In the genomic region with DNA sequence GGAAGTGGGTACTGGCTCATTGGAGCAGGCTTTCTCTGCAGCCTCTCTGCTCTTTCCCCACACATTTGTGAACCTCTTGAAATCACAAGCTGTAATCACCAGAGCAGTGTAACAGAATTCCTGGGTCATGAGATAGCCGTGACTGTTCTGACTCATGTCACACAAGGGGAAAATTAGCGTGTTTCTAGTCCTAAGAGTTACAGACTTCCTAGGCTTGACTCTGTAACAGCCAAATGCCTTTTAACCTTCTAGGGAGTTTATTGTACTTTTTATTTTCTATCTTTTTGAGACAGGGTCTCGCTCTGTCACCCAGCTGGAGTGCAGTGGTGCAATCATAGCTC, we compare ENCODE assay signal across 7 cellular contexts. TPM values are rescaled to one million over a fixed set of nuclear protein-coding genes. Genes with fewer than 3 reads are reported as not detected.
DNase-seq lines count a peak whose midpoint lies in the region; ATAC-seq and TF ChIP-seq lines count a peak whose summit lies in the region.

No MANE protein-coding gene starts in this region.

- DNase-seq in H4 (ENCODE audit: low spot score) (peak; percentile 70), SJSA1 (ENCODE audit: low read depth in 1 of 2, low spot score in 2 of 2) (peak; percentile 67 to 75), NCI-H446 treated with DMSO at 0.1 percent for 48 hours (lab: John Stamatoyannopoulos, UW) (no peak), NCI-H69 (lab: John Stamatoyannopoulos, UW) (no peak), DMS114 treated with DMSO at 0.1 percent for 48 hours (lab: John Stamatoyannopoulos, UW; ENCODE audit: unreplicated experiment) (no peak)

- H3K4me3 ChIP-seq in SJSA1 (no peak overlapping the region), gastroesophageal sphincter (no peak overlapping the region), skeletal muscle satellite cell (ENCODE audit: low read length) (no peak overlapping the region)

- no peak for TF ChIP-seq POLR2A in gastroesophageal sphincter (IDR thresholded peaks at IDR 0.05)

- H3K9ac ChIP-seq in skeletal muscle satellite cell (ENCODE audit: low read depth, low read length) = peak overlapping the region; percentile 58

- TF ChIP-seq EP300 in gastroesophageal sphincter (IDR thresholded peaks at IDR 0.05) = no peak

- no peak for TF ChIP-seq CTCF in gastroesophageal sphincter (IDR thresholded peaks at IDR 0.05)

- H3K4me1 ChIP-seq in SJSA1 (replicated peaks) = peaks cover 50% of the 10 kb centered on the region
- H3K4me1 ChIP-seq in gastroesophageal sphincter = peaks cover 9 to 81% (median 52%) of the 10 kb centered on the region in 3 donors
- H3K4me1 ChIP-seq in skeletal muscle satellite cell (ENCODE audit: control insufficient read depth, insufficient read depth, low read length) = peaks cover 59% of the 10 kb centered on the region

- ATAC-seq in gastroesophageal sphincter = peak; percentile 78

- H3K27ac ChIP-seq in SJSA1 (peak overlapping the region; percentile 70), gastroesophageal sphincter (peak overlapping the region; percentile 58 to 87 (median 80))

- no peaks in the 10 kb centered on the region for H3K9me3 ChIP-seq in SJSA1 (replicated peaks)
- H3K9me3 ChIP-seq in gastroesophageal sphincter = no peaks in the 10 kb centered on the region
- no peaks in the 10 kb centered on the region for H3K9me3 ChIP-seq in skeletal muscle satellite cell (replicated peaks; ENCODE audit: low read length)

- H3K4me2 ChIP-seq in skeletal muscle satellite cell (ENCODE audit: low read length) = peak overlapping the region; percentile 56

- WGBS in gastroesophageal sphincter (ENCODE audit: low coverage in 1 of 2), 2 donors = 19% methylated on average over 3 of the region's 3 CpGs; no CpG with 5 or more reads in 1 of the 2 donors

- H3K27me3 ChIP-seq in SJSA1 (replicated peaks) = no peaks in the 10 kb centered on the region
- no peaks in the 10 kb centered on the region for H3K27me3 ChIP-seq in gastroesophageal sphincter
- H3K27me3 ChIP-seq in skeletal muscle satellite cell (ENCODE audit: control insufficient read depth, insufficient read depth, low read length) = no peaks in the 10 kb centered on the region

- H3K36me3 ChIP-seq in SJSA1 (no peaks in the 10 kb centered on the region; the same call in 1 of the 2 replicates), gastroesophageal sphincter (peaks cover 0 to 14% of the 10 kb centered on the region in 2 donors), skeletal muscle satellite cell (ENCODE audit: insufficient read depth, low read length) (no peaks in the 10 kb centered on the region)

RNA-seq across cellular contexts. Expression of gene TRAK1, which starts 54.7 kb away (rescaled TPM):
- total RNA-seq in H4 (2014; rRNA removed; shearing (Covaris generic)) = 4.3 and 6.0 TPM in 2 replicates
- total RNA-seq in SJSA1 (2014; rRNA removed; shearing (Covaris generic)) = 8.1 and 15.4 TPM in 2 replicates
- total RNA-seq in gastroesophageal sphincter = 10 to 100 TPM; 37.4 to 89.5 (median 53.0) TPM
- 21.0 and 32.5 TPM in 2 replicates for total RNA-seq in skeletal muscle satellite cell (2012; rRNA removed)

Comparison
In these comparisons a context has a peak if more than half of its experiments do, and no peak if none do; other contexts are left out.
1. DNase-seq: peak in H4 (single experiment) and SJSA1 (2 of 2); none in NCI-H446 treated with DMSO at 0.1 percent for 48 hours (single experiment), NCI-H69 (single experiment) and DMS114 treated with DMSO at 0.1 percent for 48 hours (single experiment).